In the genomic region with DNA sequence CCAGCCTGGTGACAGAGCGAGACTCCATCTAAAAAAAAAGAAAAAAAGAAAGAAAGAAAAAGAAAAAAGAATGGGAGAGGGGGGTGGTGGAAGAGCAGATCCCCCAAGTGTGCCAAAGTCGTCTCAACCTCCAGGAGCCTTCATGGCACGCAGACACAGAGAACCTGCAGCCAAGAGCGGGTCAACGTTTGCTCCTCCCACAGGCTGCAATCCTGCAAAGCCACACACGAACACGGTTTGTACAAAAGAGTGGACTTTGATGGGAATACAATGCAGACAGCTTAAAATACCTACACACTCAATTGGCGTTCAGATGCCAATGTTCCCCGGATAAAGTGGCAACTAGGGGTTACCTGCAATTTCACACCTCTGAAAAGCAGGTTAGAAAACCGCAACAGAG, we compare ENCODE assay signal across 17 cellular contexts.
"Had no signal": no experiment of that assay in that cellular context is flagged by ENCODE, and none has a peak within 500 bp of the region (broad histone marks: within the 10 kb centered on the region; RNA-seq: fewer than 3 reads in every experiment).

No MANE protein-coding gene starts in this region.

- H3K4me3 Mint-ChIP-seq: activated CD4-positive, alpha-beta T cell treated with anti-CD3 and anti-CD28 coated beads, Interleukin-2, amount 10 ng/mL, durations not matched to agents 7 days and 5 days; activated T-helper 1 cell treated with anti-CD3 and anti-CD28 coated beads, Interleukin-12 subunit alpha, Interleukin-12 subunit beta, Interleukin-2, Interleukin-4 antibody, amounts not matched to agents 30 ng/mL and 10 ng/mL and 1 ng/mL, durations not matched to agents 14 hours and 24 hours and 36 hours; T-helper 2 cell treated with Interferon-gamma antibody and Interleukin-4, amounts not matched to agents 5 μg/mL and 100 μg/mL, for 36 hours had no signal

- H3K27ac ChIP-seq: dorsolateral prefrontal cortex, esophagus squamous epithelium, pancreas, transverse colon, vagina had no signal

- FAIRE-seq: endometrium, pancreas had no signal

- H3K9me3 Mint-ChIP-seq: activated CD4-positive, alpha-beta T cell treated with anti-CD3 and anti-CD28 coated beads, Interleukin-2, amount 10 ng/mL, durations not matched to agents 7 days and 5 days; activated T-helper 1 cell treated with anti-CD3 and anti-CD28 coated beads, Interleukin-12 subunit alpha, Interleukin-12 subunit beta, Interleukin-2, Interleukin-4 antibody, amounts not matched to agents 30 ng/mL and 10 ng/mL and 1 ng/mL, durations not matched to agents 14 hours and 24 hours and 36 hours; T-helper 2 cell treated with Interferon-gamma antibody and Interleukin-4, amounts not matched to agents 5 μg/mL and 100 μg/mL, for 36 hours had no signal

- DNase-seq: activated CD4-positive, alpha-beta T cell treated with anti-CD3 and anti-CD28 coated beads, Interleukin-2, amount 10 ng/mL, durations not matched to agents 7 days and 5 days; activated CD4-positive, CD25-positive, alpha-beta regulatory T cell; activated CD8-positive, alpha-beta memory T cell treated with anti-CD3 and anti-CD28 coated beads, Interleukin-2, amount 50 U/mL, for 48 hours; activated naive CD4-positive, alpha-beta T cell; dorsolateral prefrontal cortex; esophagus squamous epithelium; glutamatergic neuron; left ventricle myocardium superior; pancreas; stimulated activated CD4-positive, alpha-beta T cell treated with anti-CD3 and anti-CD28 coated beads, Interleukin-2, amount 100 ng/mL, for 48 hours; stimulated activated naive CD4-positive, alpha-beta T cell; substantia nigra; transverse colon had no signal

- H3K9me3 ChIP-seq: esophagus squamous epithelium, pancreas, transverse colon, vagina had no signal

- H3K27ac Mint-ChIP-seq: activated CD4-positive, alpha-beta T cell treated with anti-CD3 and anti-CD28 coated beads, Interleukin-2, amount 10 ng/mL, durations not matched to agents 7 days and 5 days; activated T-helper 1 cell treated with anti-CD3 and anti-CD28 coated beads, Interleukin-12 subunit alpha, Interleukin-12 subunit beta, Interleukin-2, Interleukin-4 antibody, amounts not matched to agents 30 ng/mL and 10 ng/mL and 1 ng/mL, durations not matched to agents 14 hours and 24 hours and 36 hours; T-helper 2 cell treated with Interferon-gamma antibody and Interleukin-4, amounts not matched to agents 5 μg/mL and 100 μg/mL, for 36 hours had no signal

- H3K36me3 ChIP-seq: pancreas, transverse colon, vagina had no signal

- ATAC-seq: left ventricle myocardium superior had no signal

- H3K4me3 ChIP-seq: dorsolateral prefrontal cortex, esophagus squamous epithelium, pancreas, transverse colon, vagina had no signal

- H3K27me3 Mint-ChIP-seq: activated CD4-positive, alpha-beta T cell treated with anti-CD3 and anti-CD28 coated beads, Interleukin-2, amount 10 ng/mL, durations not matched to agents 7 days and 5 days had no signal

- H3K27me3 ChIP-seq: dorsolateral prefrontal cortex, esophagus squamous epithelium, pancreas, transverse colon, vagina had no signal
